Comparison of ENCODE assay signal across 8 cellular contexts in the genomic region with DNA sequence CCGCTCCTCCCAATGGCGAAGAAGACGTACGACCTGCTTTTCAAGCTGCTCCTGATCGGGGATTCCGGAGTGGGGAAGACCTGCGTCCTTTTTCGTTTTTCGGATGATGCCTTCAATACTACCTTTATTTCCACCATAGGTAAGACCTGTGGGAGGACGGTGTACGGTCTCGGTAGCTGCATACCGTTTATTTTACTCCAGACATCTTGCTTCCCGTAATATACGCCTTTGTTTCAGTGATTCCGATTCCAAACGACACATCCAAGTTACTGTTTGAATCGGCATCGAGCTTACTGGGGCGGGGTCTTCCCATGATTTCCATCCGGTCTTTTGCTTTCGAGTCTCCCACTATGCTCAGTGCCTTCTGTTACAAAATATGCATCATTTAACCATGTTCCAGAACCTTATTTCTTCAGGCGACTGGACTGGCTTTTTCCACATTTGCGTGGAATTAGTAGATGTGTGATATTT. TPM values are rescaled to one million over a fixed set of nuclear protein-coding genes. Genes with fewer than 3 reads are reported as not detected.
DNase-seq lines count a peak whose midpoint lies in the region; ATAC-seq, FAIRE-seq and TF ChIP-seq lines count a peak whose summit lies in the region.

No MANE protein-coding gene starts in this region.

- H3K9me3 Mint-ChIP-seq in activated CD4-positive, alpha-beta memory T cell treated with anti-CD3 and anti-CD28 coated beads for 36 hours, result no peaks in the 10 kb centered on the region

- H3K27me3 ChIP-seq in HCT116 (ENCODE audit: insufficient read depth, low read length) (no peaks in the 10 kb centered on the region), hepatocyte (no peaks in the 10 kb centered on the region), small intestine (ENCODE audit: control insufficient read depth in 2 of 2, insufficient read depth in 2 of 2, low read length in 2 of 2) (no peaks in the 10 kb centered on the region)

- H3K9ac ChIP-seq in HCT116 (ENCODE audit: low read length), result peak overlapping the region; percentile 94

- peak overlapping the region; percentile 80 for H3K4me2 ChIP-seq in HCT116 (ENCODE audit: low read length)
- peak overlapping the region; percentile 79 for H3K4me2 ChIP-seq in hepatocyte

- peak overlapping the region; percentile 90 to 99 for H3K4me3 ChIP-seq in HCT116 (replicated peaks in 1 of 2; ENCODE audit: low read depth in 1 of 2, low read length in 2 of 2)
- H3K4me3 ChIP-seq in hepatocyte, result peak overlapping the region; percentile 66
- H3K4me3 ChIP-seq in small intestine (ENCODE audit: low read depth in 1 of 2, low read length in 2 of 2), result peak overlapping the region; percentile 93 to 95

- WGBS in hepatocyte (ENCODE audit: low lambda C conversion rate, missing lambda C conversion rate), result 1% methylated on average over 24 of the region's 24 CpGs
- 0% methylated on average over 24 of the region's 24 CpGs for WGBS in small intestine, 3 donors

- TF ChIP-seq CTCF in HCT116 (IDR thresholded peaks at IDR 0.05 in 2 of 3, conservative IDR thresholded peaks at IDR 0.05 in 1 of 3; ENCODE audit: borderline replicate concordance in 1 of 3, insufficient read depth in 1 of 3, low read depth in 2 of 3, low read length in 2 of 3) (no peak), hepatocyte (IDR thresholded peaks at IDR 0.05; ENCODE audit: poor library complexity) (no peak)

- intact Hi-C loops in HCT116 (cut with micrococcal nuclease), result no loop called here
- intact Hi-C loops in activated CD4-positive, alpha-beta memory T cell treated with anti-CD3 and anti-CD28 coated beads for 36 hours (cut with micrococcal nuclease), result loop anchor here (1.0 to 10.0 kb wide), 4 partner anchors 10 to 360 kb away; a partner anchor contains a TSS

- H4K20me1 ChIP-seq in HCT116 (ENCODE audit: insufficient read depth) (peaks cover 15% of the 10 kb centered on the region; the same call in 1 of the 2 replicates), hepatocyte (ENCODE audit: insufficient read depth, poor library complexity, severe bottlenecking) (peaks cover 47% of the 10 kb centered on the region)

- DNase-seq in ACHN, result peak; percentile 40
- DNase-seq in HCT116 (ENCODE audit: low read depth, low spot score), result no peak
- DNase-seq in activated CD4-positive, alpha-beta memory T cell treated with anti-CD3 and anti-CD28 coated beads for 36 hours, result no peak
- DNase-seq in hepatocyte (ENCODE audit: low spot score), result no peak
- DNase-seq in small intestine, result peak; percentile 34
- DNase-seq in NCI-H524 treated with DMSO at 0.1 percent for 48 hours (lab: John Stamatoyannopoulos, UW), result no peak
- DNase-seq in NCI-H446 treated with DMSO at 0.1 percent for 48 hours (lab: John Stamatoyannopoulos, UW), result no peak
- no peak for DNase-seq in NCI-H510A (lab: John Stamatoyannopoulos, UW)

- peak overlapping the region; percentile 96 for H3K4me3 Mint-ChIP-seq in activated CD4-positive, alpha-beta memory T cell treated with anti-CD3 and anti-CD28 coated beads for 36 hours

- H3K27ac ChIP-seq in HCT116 (ENCODE audit: low read depth, low read length) (peak overlapping the region; percentile 93), hepatocyte (peak overlapping the region; percentile 99), small intestine (ENCODE audit: low read depth in 1 of 2, low read length in 1 of 2) (peak overlapping the region; percentile 98 to 99)

- RAD21 ChIA-PET in HCT116 (lab: Charles Lee; ENCODE audit: low non-redundant PET in 1 of 2, low total read pairs in 2 of 2, uncharacterized antibody in 2 of 2, unreplicated experiment in 2 of 2), result interaction anchor here in 1 of 2 experiments (0.6 kb wide), 1 partner anchor 51 kb away, joined by 3 read pairs; no protein-coding TSS in a partner anchor

- FAIRE-seq in small intestine (lab: Jason Lieb, UNC), result no peak

- TF ChIP-seq POLR2A in HCT116 (IDR thresholded peaks at IDR 0.05; ENCODE audit: borderline replicate concordance, extremely low read depth, insufficient read depth, insufficient read length), result no peak

- in situ Hi-C loops in ACHN (cut with HindIII; ENCODE audit: low pct_ligation_motif_present, low pct_unique_long_range_greater_than_20kb, low sequenced_read_pairs), result no loop called here

- no peak for TF ChIP-seq RAD21 in HCT116 (IDR thresholded peaks at IDR 0.05; ENCODE audit: low read depth)

- no peaks in the 10 kb centered on the region for H3K9me3 ChIP-seq in HCT116 (ENCODE audit: control insufficient read depth in 1 of 2, insufficient read depth in 1 of 2, low read depth in 1 of 2, low read length in 2 of 2)
- H3K9me3 ChIP-seq in hepatocyte (ENCODE audit: low read depth), result no peaks in the 10 kb centered on the region
- H3K9me3 ChIP-seq in small intestine (ENCODE audit: control insufficient read depth, low read depth), result no peaks in the 10 kb centered on the region

- H3K4me1 Mint-ChIP-seq in activated CD4-positive, alpha-beta memory T cell treated with anti-CD3 and anti-CD28 coated beads for 36 hours (ENCODE audit: low read depth), result peaks cover 24% of the 10 kb centered on the region

- H3K27ac Mint-ChIP-seq in activated CD4-positive, alpha-beta memory T cell treated with anti-CD3 and anti-CD28 coated beads for 36 hours, result peak overlapping the region; percentile 91

- peaks cover 12 to 33% of the 10 kb centered on the region in 2 experiments for H3K4me1 ChIP-seq in HCT116 (ENCODE audit: control insufficient read depth in 1 of 2, insufficient read depth in 2 of 2, low read length in 2 of 2)
- H3K4me1 ChIP-seq in hepatocyte (ENCODE audit: insufficient read depth), result peaks cover 12% of the 10 kb centered on the region
- peaks cover 4 to 7% of the 10 kb centered on the region in 2 donors for H3K4me1 ChIP-seq in small intestine (ENCODE audit: control insufficient read depth in 2 of 2, insufficient read depth in 1 of 2, low read depth in 1 of 2, low read length in 1 of 2)

- POLR2A ChIA-PET in HCT116 (lab: Charles Lee), result interaction anchor here (1.0 to 1.7 kb wide), 6 partner anchors 9 to 43 kb away, joined by 3 to 9 read pairs (median 4); no protein-coding TSS in a partner anchor
- POLR2A ChIA-PET in activated CD4-positive, alpha-beta memory T cell treated with anti-CD3 and anti-CD28 coated beads for 36 hours (lab: Charles Lee), result interaction anchor here (0.6 to 2.8 kb wide), 10 partner anchors 8 to 312 kb away, joined by 3 to 13 read pairs (median 4); a partner anchor contains a TSS

- CTCF ChIA-PET in HCT116 (lab: Charles Lee), result no interaction called here
- CTCF ChIA-PET in activated CD4-positive, alpha-beta memory T cell treated with anti-CD3 and anti-CD28 coated beads for 36 hours (lab: Charles Lee), result interaction anchor here (0.6 to 2.5 kb wide), 9 partner anchors 31 to 110 kb away, joined by 3 to 18 read pairs (median 4); no protein-coding TSS in a partner anchor

- peaks cover 61% of the 10 kb centered on the region for H3K79me2 ChIP-seq in HCT116 (ENCODE audit: insufficient read depth, low read length)
- peaks cover 66% of the 10 kb centered on the region for H3K79me2 ChIP-seq in hepatocyte

- H2AFZ ChIP-seq in HCT116 (ENCODE audit: low read depth, low read length, poor library complexity, severe bottlenecking) (no peak overlapping the region), hepatocyte (peak overlapping the region; percentile 10)

- no TSS peak for BruUV-seq in HCT116 (replicated peaks; lab: Mats Ljungman, UMichigan)

- no peaks in the 10 kb centered on the region for H3K27me3 Mint-ChIP-seq in activated CD4-positive, alpha-beta memory T cell treated with anti-CD3 and anti-CD28 coated beads for 36 hours

- H3K36me3 Mint-ChIP-seq in activated CD4-positive, alpha-beta memory T cell treated with anti-CD3 and anti-CD28 coated beads for 36 hours, result peaks cover 15% of the 10 kb centered on the region

- H3K9me2 ChIP-seq in HCT116 (ENCODE audit: insufficient read depth) (no peaks in the 10 kb centered on the region), hepatocyte (replicated peaks; ENCODE audit: insufficient read depth) (no peaks in the 10 kb centered on the region)

- H3K36me3 ChIP-seq in HCT116 (ENCODE audit: control insufficient read depth in 1 of 2, insufficient read depth in 2 of 2, low read length in 2 of 2) (no peaks in the 10 kb centered on the region; a peak in 1 of 4 replicates), hepatocyte (replicated peaks; ENCODE audit: insufficient read depth, low read depth) (no peaks in the 10 kb centered on the region), small intestine (ENCODE audit: control insufficient read depth in 2 of 2, insufficient read depth in 2 of 2, low read length in 2 of 2) (peaks cover 0 to 2% of the 10 kb centered on the region in 2 donors)

- no peak for ATAC-seq in HCT116

TF ChIP-seq in HCT116, 20 proteins besides CTCF, POLR2A, EP300 and RAD21 (continues in another document):
- TF ChIP-seq, protein P1, sequence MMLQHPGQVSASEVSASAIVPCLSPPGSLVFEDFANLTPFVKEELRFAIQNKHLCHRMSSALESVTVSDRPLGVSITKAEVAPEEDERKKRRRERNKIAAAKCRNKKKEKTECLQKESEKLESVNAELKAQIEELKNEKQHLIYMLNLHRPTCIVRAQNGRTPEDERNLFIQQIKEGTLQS (IDR thresholded peaks at IDR 0.05), result no peak
- TF ChIP-seq ZFX (IDR thresholded peaks at IDR 0.05) (no peak), TCF7L2 (IDR thresholded peaks at IDR 0.05; ENCODE audit: borderline replicate concordance, extremely low read depth, insufficient read depth, insufficient read length) (no peak), SIN3A (IDR thresholded peaks at IDR 0.05; ENCODE audit: low read depth) (no peak), EGR1 (IDR thresholded peaks at IDR 0.05; ENCODE audit: low read depth) (no peak), YY1 (IDR thresholded peaks at IDR 0.05; ENCODE audit: extremely low read depth, insufficient replicate concordance, low read depth, low read length) (no peak), EZH2phosphoT487 (IDR thresholded peaks at IDR 0.05; ENCODE audit: borderline replicate concordance) (no peak), SRF (IDR thresholded peaks at IDR 0.05; ENCODE audit: low read depth) (no peak), SP1 (IDR thresholded peaks at IDR 0.05; ENCODE audit: low read depth) (no peak), FOSL1 (IDR thresholded peaks at IDR 0.05; ENCODE audit: low read depth) (no peak), CBX3 (IDR thresholded peaks at IDR 0.05; ENCODE audit: low read depth) (no peak)

RNA-seq across cellular contexts. Expression of a gene that starts 0.7 kb away (rescaled TPM):
- total RNA-seq in HCT116 (2021; ENCODE audit: unreplicated experiment), result 167 TPM
- 107 and 113 TPM in 2 replicates for polyA plus RNA-seq in HCT116 (2012)
- total RNA-seq in activated CD4-positive, alpha-beta memory T cell treated with anti-CD3 and anti-CD28 coated beads for 36 hours, result 100 to 1,000 TPM; 110 to 119 TPM
- total RNA-seq in hepatocyte, result 110 and 122 TPM in 2 replicates
- 100 and 107 TPM in 2 replicates for polyA plus RNA-seq in hepatocyte
- polyA plus RNA-seq in small intestine, result 10 to 100 TPM; 39.7 to 65.5 (median 48.3) TPM

RNA-seq across cellular contexts. Expression of a gene that starts 52.3 kb away (rescaled TPM):
- total RNA-seq in HCT116 (2021; ENCODE audit: unreplicated experiment) (5.4 TPM), hepatocyte (6.5 and 8.4 TPM in 2 replicates)
- 4.6 and 6.3 TPM in 2 replicates for polyA plus RNA-seq in HCT116 (2012)
- 1 to 10 TPM; 5.3 to 5.4 TPM for total RNA-seq in activated CD4-positive, alpha-beta memory T cell treated with anti-CD3 and anti-CD28 coated beads for 36 hours
- polyA plus RNA-seq in hepatocyte (6.9 and 10.9 TPM in 2 replicates), small intestine (1 to 10 TPM in 1 of 3 donors, under 1 TPM in 2; 0.22 to 6.3 (median 0.81) TPM)

Comparison
In these comparisons a context has a peak if more than half of its experiments do, and no peak if none do; other contexts are left out.
1. DNase-seq: peak in ACHN (single experiment) and small intestine (single experiment); none in HCT116 (single experiment), activated CD4-positive, alpha-beta memory T cell treated with anti-CD3 and anti-CD28 coated beads for 36 hours (single experiment), hepatocyte (single experiment), NCI-H524 treated with DMSO at 0.1 percent for 48 hours (single experiment), NCI-H446 treated with DMSO at 0.1 percent for 48 hours (single experiment) and NCI-H510A (single experiment).
2. Peak in every context shown above with its lines, with median percentiles within 50 percentile points of each other: H3K27ac ChIP-seq and H3K4me3 ChIP-seq.